In the genomic region with DNA sequence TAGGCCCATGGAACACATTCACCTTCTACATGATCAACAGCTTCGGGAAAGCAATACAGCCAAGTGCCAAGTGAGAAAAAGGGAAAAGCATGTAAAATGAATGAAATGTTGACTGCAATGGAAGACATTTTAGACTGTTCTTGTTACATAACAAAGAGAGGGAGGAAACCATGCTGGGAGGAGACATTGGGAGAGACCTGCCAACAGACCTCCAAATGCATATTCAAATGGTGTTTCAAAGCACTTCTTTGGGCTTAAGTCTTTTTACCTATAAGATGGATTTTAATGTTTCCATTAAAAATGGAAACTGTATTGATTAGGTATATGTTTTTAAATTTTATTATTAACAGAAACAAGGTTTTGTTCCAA, we compare ENCODE assay signal across 13 cellular contexts.
A peak's percentile ranks its signal among the peaks of the same experiment; 100 is the strongest.
DNase-seq lines count a peak whose midpoint lies in the region; ATAC-seq, FAIRE-seq and TF ChIP-seq lines count a peak whose summit lies in the region.
"Had no signal": no experiment of that assay in that cellular context is flagged by ENCODE, and none has a peak within 500 bp of the region (broad histone marks: within the 10 kb centered on the region; RNA-seq: fewer than 3 reads in every experiment).

No MANE protein-coding gene starts in this region.

- no peak for FAIRE-seq in endothelial cell of umbilical vein (lab: Jason Lieb, UNC)
- FAIRE-seq: A204.1 had no signal

- H3K9me3 ChIP-seq in AG04450 (ENCODE audit: control insufficient read depth, insufficient read depth, low read length) (no peaks in the 10 kb centered on the region), NT2/D1 (ENCODE audit: insufficient read depth, low read length) (no peaks in the 10 kb centered on the region), endothelial cell of umbilical vein (replicated peaks; ENCODE audit: control insufficient read depth, insufficient read depth, low read length) (no peaks in the 10 kb centered on the region)
- H3K9me3 ChIP-seq: Caco-2, SJSA1 had no signal

- peak overlapping the region; percentile 28 for H3K27ac Mint-ChIP-seq in neural crest cell (ENCODE audit: unreplicated experiment)
- H3K27ac Mint-ChIP-seq in effector memory CD8-positive, alpha-beta T cell: no peak overlapping the region

- H3K4me3 ChIP-seq in AG04450 (ENCODE audit: low read depth, low read length) (no peak overlapping the region), NT2/D1 (ENCODE audit: insufficient read length, low read depth) (no peak overlapping the region), endothelial cell of umbilical vein (replicated peaks in 1 of 3; ENCODE audit: insufficient read depth in 1 of 3, low read depth in 1 of 3, low read length in 3 of 3) (no peak overlapping the region)
- H3K4me3 ChIP-seq: SJSA1 had no signal

- H3K36me3 ChIP-seq in NT2/D1 (ENCODE audit: insufficient read depth, insufficient read length, low read length) (no peaks in the 10 kb centered on the region), endothelial cell of umbilical vein (ENCODE audit: control insufficient read depth in 2 of 2, extremely low read depth in 1 of 2, insufficient read depth in 2 of 2, low read length in 2 of 2) (no peaks in the 10 kb centered on the region)
- H3K36me3 ChIP-seq: SJSA1 had no signal

- dilution Hi-C loops in endothelial cell of umbilical vein (cut with MboI; ENCODE audit: extremely low pct_ligation_motif_present, low sequenced_read_pairs): no loop called here

- H3K9me3 Mint-ChIP-seq in neural crest cell: peaks cover 6% of the 10 kb centered on the region
- no peaks in the 10 kb centered on the region for H3K9me3 Mint-ChIP-seq in effector memory CD8-positive, alpha-beta T cell

- TSS peak; percentile 81 for BruUV-seq in endothelial cell of umbilical vein (replicated peaks; lab: Mats Ljungman, UMichigan)

- no peak for DNase-seq in AG04450 (ENCODE audit: low read depth, low spot score)
- peak; percentile 22 for DNase-seq in NT2/D1 (ENCODE audit: low read depth, low spot score)
- DNase-seq in endothelial cell of umbilical vein (ENCODE audit: low read depth, low spot score): no peak
- DNase-seq in neural crest cell (ENCODE audit: low read depth, low spot score): no peak
- DNase-seq in effector memory CD8-positive, alpha-beta T cell: no peak
- no peak for DNase-seq in NCI-H1092 (lab: John Stamatoyannopoulos, UW)
- no peak for DNase-seq in NCI-H1105 treated with DMSO at 0.1 percent for 48 hours (lab: John Stamatoyannopoulos, UW)
- no peak for DNase-seq in NCI-H1436 (lab: John Stamatoyannopoulos, UW)
- DNase-seq: Caco-2, KBM-7 had no signal

- intact Hi-C loops in endothelial cell of umbilical vein (cut with micrococcal nuclease): loop anchor here (1.0 kb wide), 10 partner anchors 17 to 349 kb away; no protein-coding TSS in a partner anchor

- POLR2A ChIA-PET in AG04450 (lab: Yijun Ruan, JAX) (no interaction called here), endothelial cell of umbilical vein (lab: Charles Lee) (interaction anchor here (1.5 kb wide), 1 partner anchor 350 kb away, joined by 4 read pairs; a partner anchor contains a TSS)

- no peak for TF ChIP-seq CTCF in AG04450 (IDR thresholded peaks at IDR 0.05; ENCODE audit: low read depth, low read length)
- no peak for TF ChIP-seq CTCF in endothelial cell of umbilical vein (IDR thresholded peaks at IDR 0.05; ENCODE audit: extremely low read depth in 1 of 2, insufficient read depth in 1 of 2, low read depth in 1 of 2, low read length in 2 of 2)
- TF ChIP-seq CTCF in neural crest cell (conservative IDR thresholded peaks at IDR 0.05): no peak

- H3K27me3 Mint-ChIP-seq in neural crest cell (ENCODE audit: low read depth): no peaks in the 10 kb centered on the region
- peaks cover 6 to 21% of the 10 kb centered on the region in 2 donors for H3K27me3 Mint-ChIP-seq in effector memory CD8-positive, alpha-beta T cell

- H3K27ac ChIP-seq in AG04450 (ENCODE audit: low read depth, low read length) (peak overlapping the region; percentile 25), endothelial cell of umbilical vein (ENCODE audit: insufficient read depth, low read depth, low read length) (peak overlapping the region; percentile 93)

- H4K20me1 ChIP-seq in endothelial cell of umbilical vein (replicated peaks; ENCODE audit: control insufficient read depth, extremely low read depth, insufficient read depth, low read length): no peaks in the 10 kb centered on the region

- H3K79me2 ChIP-seq in endothelial cell of umbilical vein (ENCODE audit: control insufficient read depth, insufficient read depth, low read length): no peaks in the 10 kb centered on the region

- no peaks in the 10 kb centered on the region for H3K27me3 ChIP-seq in AG04450 (ENCODE audit: control insufficient read depth, insufficient read depth, low read length)
- H3K27me3 ChIP-seq in NT2/D1 (ENCODE audit: insufficient read depth, insufficient read length): no peaks in the 10 kb centered on the region
- H3K27me3 ChIP-seq in endothelial cell of umbilical vein (ENCODE audit: control insufficient read depth in 2 of 2, insufficient read depth in 2 of 2, low read length in 2 of 2): no peaks in the 10 kb centered on the region
- H3K27me3 ChIP-seq: SJSA1 had no signal

- TF ChIP-seq POLR2A in endothelial cell of umbilical vein (IDR thresholded peaks at IDR 0.05; ENCODE audit: low read depth, low read length): no peak

- H3K9me1 ChIP-seq in endothelial cell of umbilical vein (replicated peaks; ENCODE audit: control insufficient read depth, extremely low read depth, insufficient read depth, low read length): no peaks in the 10 kb centered on the region

- no peak overlapping the region for H3K4me2 ChIP-seq in endothelial cell of umbilical vein (ENCODE audit: insufficient read depth, low read length)

- H3K4me1 ChIP-seq in NT2/D1 (ENCODE audit: insufficient read depth, insufficient read length) (no peaks in the 10 kb centered on the region), endothelial cell of umbilical vein (ENCODE audit: control insufficient read depth, extremely low read depth, insufficient read depth, low read length) (peaks cover 51% of the 10 kb centered on the region)

- ATAC-seq in effector memory CD8-positive, alpha-beta T cell (replicated peaks): no peak
- ATAC-seq: HCT116 had no signal

- CTCF ChIA-PET in AG04450 (lab: Charles Lee) (no interaction called here), endothelial cell of umbilical vein (lab: Charles Lee) (no interaction called here)

- H3K4me1 Mint-ChIP-seq in neural crest cell: peaks cover 13% of the 10 kb centered on the region
- H3K4me1 Mint-ChIP-seq in effector memory CD8-positive, alpha-beta T cell (ENCODE audit: low read depth in 2 of 2): no peaks in the 10 kb centered on the region

- H2AFZ ChIP-seq in endothelial cell of umbilical vein (ENCODE audit: low read depth, low read length): no peak overlapping the region

- no peak overlapping the region for H3K4me3 Mint-ChIP-seq in neural crest cell
- no peak overlapping the region for H3K4me3 Mint-ChIP-seq in effector memory CD8-positive, alpha-beta T cell

- H3K36me3 Mint-ChIP-seq in neural crest cell (ENCODE audit: low read depth): no peaks in the 10 kb centered on the region
- H3K36me3 Mint-ChIP-seq in effector memory CD8-positive, alpha-beta T cell (ENCODE audit: insufficient read depth): no peaks in the 10 kb centered on the region

- H3K9ac ChIP-seq in NT2/D1 (ENCODE audit: insufficient read length, low read depth) (no peak overlapping the region), endothelial cell of umbilical vein (replicated peaks; ENCODE audit: extremely low read depth, insufficient read depth, low read length) (peak overlapping the region; percentile 1)

TF ChIP-seq in endothelial cell of umbilical vein, 7 proteins besides CTCF, POLR2A, EP300 and RAD21:
- TF ChIP-seq JUN (IDR thresholded peaks at IDR 0.05; ENCODE audit: borderline replicate concordance, insufficient read depth, insufficient read length, low read depth) (no peak), FOS (IDR thresholded peaks at IDR 0.05; ENCODE audit: borderline replicate concordance, insufficient read depth, low read length) (no peak), MYC (IDR thresholded peaks at IDR 0.05; ENCODE audit: low read depth, low read length) (no peak), EZH2 (IDR thresholded peaks at IDR 0.05; ENCODE audit: borderline replicate concordance, low read depth, low read length, severe bottlenecking) (no peak), POLR2AphosphoS5 (IDR thresholded peaks at IDR 0.05; ENCODE audit: insufficient read depth, low read depth, low read length) (no peak), GATA2 (IDR thresholded peaks at IDR 0.05; ENCODE audit: insufficient read depth, insufficient read length, low read depth, low read length) (no peak)
- TF ChIP-seq, protein P1, sequence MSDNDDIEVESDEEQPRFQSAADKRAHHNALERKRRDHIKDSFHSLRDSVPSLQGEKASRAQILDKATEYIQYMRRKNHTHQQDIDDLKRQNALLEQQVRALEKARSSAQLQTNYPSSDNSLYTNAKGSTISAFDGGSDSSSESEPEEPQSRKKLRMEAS (IDR thresholded peaks at IDR 0.05; ENCODE audit: insufficient read depth, insufficient read length): no peak
TF ChIP-seq in endothelial cell of umbilical vein: peak in this region for 0.
